Comparison of ENCODE assay signal across 19 cellular contexts in the genomic region with DNA sequence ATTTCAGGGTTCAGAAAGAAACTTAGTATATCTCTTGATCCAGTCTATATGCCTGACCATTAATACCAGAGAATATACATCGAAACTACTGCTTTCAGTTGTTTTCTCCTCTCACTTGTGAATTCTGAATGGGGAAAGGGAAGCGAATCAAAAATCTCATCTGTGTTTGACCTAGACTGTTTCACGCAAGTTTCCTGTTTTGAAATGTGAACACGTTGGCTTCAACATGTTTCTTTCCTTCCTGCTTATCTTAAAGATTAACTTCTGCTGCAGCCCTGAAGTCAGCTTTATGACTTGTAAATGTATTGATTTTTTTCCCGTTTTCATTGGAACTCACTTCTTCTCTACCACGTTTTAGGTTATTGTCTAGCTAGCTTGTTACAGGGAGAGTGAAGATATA. TPM values are rescaled to one million over a fixed set of nuclear protein-coding genes. Genes with fewer than 3 reads are reported as not detected.
DNase-seq lines count a peak whose midpoint lies in the region; TF ChIP-seq lines count a peak whose summit lies in the region.
"Had no signal": no experiment of that assay in that cellular context is flagged by ENCODE, and none has a peak within 500 bp of the region (broad histone marks: within the 10 kb centered on the region; RNA-seq: fewer than 3 reads in every experiment).

No MANE protein-coding gene starts in this region.

- intact Hi-C loops in spleen (cut with DNase I; ENCODE audit: low total_unique reads) = no loop called here

- peak overlapping the region; percentile 37 for H3K27ac Mint-ChIP-seq in activated CD4-positive, alpha-beta T cell treated with anti-CD3 and anti-CD28 coated beads, Interleukin-2, amount 10 ng/mL, durations not matched to agents 7 days and 5 days

- no peaks in the 10 kb centered on the region for H3K9me3 Mint-ChIP-seq in activated CD4-positive, alpha-beta T cell treated with anti-CD3 and anti-CD28 coated beads, Interleukin-2, amount 10 ng/mL, durations not matched to agents 7 days and 5 days
- H3K9me3 Mint-ChIP-seq: effector memory CD8-positive, alpha-beta T cell had no signal

- TF ChIP-seq CTCF in OCI-LY3 (IDR thresholded peaks at IDR 0.05; ENCODE audit: low read depth, low read length) = no peak
- no peak for TF ChIP-seq CTCF in spleen (IDR thresholded peaks at IDR 0.05 in 8 of 11, conservative IDR thresholded peaks at IDR 0.05 in 3 of 11)

- peaks cover 26% of the 10 kb centered on the region for H3K36me3 Mint-ChIP-seq in activated CD4-positive, alpha-beta T cell treated with anti-CD3 and anti-CD28 coated beads, Interleukin-2, amount 10 ng/mL, durations not matched to agents 7 days and 5 days (ENCODE audit: low read depth)

- H3K4me1 Mint-ChIP-seq in activated CD4-positive, alpha-beta T cell treated with anti-CD3 and anti-CD28 coated beads, Interleukin-2, amount 10 ng/mL, durations not matched to agents 7 days and 5 days = peaks cover 14% of the 10 kb centered on the region

- H3K4me1 ChIP-seq in OCI-LY3 (ENCODE audit: low read length) (peaks cover 11% of the 10 kb centered on the region), spleen (peaks cover 0 to 40% (median 10%) of the 10 kb centered on the region in 6 donors)
- H3K4me1 ChIP-seq: tibial artery had no signal

- no peak overlapping the region for H2AFZ ChIP-seq in OCI-LY3 (ENCODE audit: low read depth, low read length)

- H3K36me3 ChIP-seq in OCI-LY3 (replicated peaks; ENCODE audit: low read depth, low read length) (peaks cover 22% of the 10 kb centered on the region), spleen (peaks cover 0 to 80% (median 34%) of the 10 kb centered on the region in 6 donors)

- no peak for TF ChIP-seq POLR2A in spleen (IDR thresholded peaks at IDR 0.05)

- H3K79me2 ChIP-seq in OCI-LY3 (ENCODE audit: low read length) = no peaks in the 10 kb centered on the region

- POLR2A ChIA-PET in activated CD4-positive, alpha-beta T cell treated with anti-CD3 and anti-CD28 coated beads, Interleukin-2, amount 10 ng/mL, durations not matched to agents 7 days and 5 days (lab: Charles Lee) = no interaction called here

- no peak overlapping the region for H3K9ac ChIP-seq in OCI-LY3 (ENCODE audit: low read length)

- WGBS in spleen, 5 donors = 19 to 36% (median 27%) methylated on average over 6 of the region's 6 CpGs

- no peaks in the 10 kb centered on the region for H4K20me1 ChIP-seq in OCI-LY3 (ENCODE audit: insufficient read depth, low read length)

- no peaks in the 10 kb centered on the region for H3K27me3 Mint-ChIP-seq in activated CD4-positive, alpha-beta T cell treated with anti-CD3 and anti-CD28 coated beads, Interleukin-2, amount 10 ng/mL, durations not matched to agents 7 days and 5 days
- H3K27me3 Mint-ChIP-seq: effector memory CD8-positive, alpha-beta T cell had no signal

- DNase-seq in activated CD4-positive, alpha-beta T cell treated with anti-CD3 and anti-CD28 coated beads, Interleukin-2, amount 10 ng/mL, durations not matched to agents 7 days and 5 days = no peak
- DNase-seq in activated CD4-positive, alpha-beta T cell treated with anti-CD3 and anti-CD28 coated beads, Interleukin-2, amount 50 U/mL, for 1 hour = no peak
- DNase-seq in dermis blood vessel endothelial cell (peak; percentile 38), spleen (no peak), GM19238 (ENCODE audit: insufficient read length, low spot score) (no peak), NCI-H146 (lab: John Stamatoyannopoulos, UW) (no peak), NCI-H1105 (lab: John Stamatoyannopoulos, UW) (no peak)
- DNase-seq: activated CD8-positive, alpha-beta memory T cell treated with anti-CD3 and anti-CD28 coated beads, Interleukin-2, amount 50 U/mL, for 4 hours; effector memory CD8-positive, alpha-beta T cell; NCI-H2171 treated with DMSO at 0.1 percent for 48 hours; PC-3; stimulated activated CD4-positive, alpha-beta T cell treated with anti-CD3 and anti-CD28 coated beads, Interleukin-12 subunit alpha, Interleukin-12 subunit beta, amount 100 ng/mL, for 4 hours; tibial artery had no signal

- H3K27me3 ChIP-seq in OCI-LY3 (ENCODE audit: low read depth, low read length) (no peaks in the 10 kb centered on the region), spleen (replicated peaks in 1 of 7) (no peaks in the 10 kb centered on the region)
- H3K27me3 ChIP-seq: tibial artery had no signal

- H3K27ac ChIP-seq in OCI-LY3 (ENCODE audit: low read length) (peak overlapping the region; percentile 22), spleen (peak overlapping the region in 7 of 8 donors; percentile 58 to 85 (median 73))
- H3K27ac ChIP-seq: tibial artery had no signal

- peak overlapping the region; percentile 29 for H3K4me2 ChIP-seq in OCI-LY3 (ENCODE audit: low read length)

- H3K9me3 ChIP-seq in OCI-LY3 (ENCODE audit: insufficient read depth, low read length) (no peaks in the 10 kb centered on the region), spleen (no peaks in the 10 kb centered on the region)
- H3K9me3 ChIP-seq: tibial artery had no signal

- CTCF ChIA-PET in activated CD4-positive, alpha-beta T cell treated with anti-CD3 and anti-CD28 coated beads, Interleukin-2, amount 10 ng/mL, durations not matched to agents 7 days and 5 days (lab: Charles Lee) = interaction anchor here (1.1 kb wide), 1 partner anchor 59 kb away, joined by 4 read pairs; the partner anchor contains the start of gene RIIAD1

- no peak overlapping the region for H3K4me3 ChIP-seq in OCI-LY3 (ENCODE audit: low read length)
- H3K4me3 ChIP-seq in spleen = peak overlapping the region in 1 of 8 donors; percentile 30
- H3K4me3 ChIP-seq: GM12878, tibial artery had no signal

- H3K4me3 Mint-ChIP-seq in activated CD4-positive, alpha-beta T cell treated with anti-CD3 and anti-CD28 coated beads, Interleukin-2, amount 10 ng/mL, durations not matched to agents 7 days and 5 days = no peak overlapping the region
- H3K4me3 Mint-ChIP-seq: effector memory CD8-positive, alpha-beta T cell had no signal

RNA-seq across cellular contexts. Expression of gene SNX27, which starts 49.9 kb away (rescaled TPM):
- total RNA-seq in activated CD4-positive, alpha-beta T cell treated with anti-CD3 and anti-CD28 coated beads, Interleukin-2, amount 10 ng/mL, durations not matched to agents 7 days and 5 days = 10 to 100 TPM; 24.5 to 25.1 TPM
- total RNA-seq in dermis blood vessel endothelial cell = 15.8 and 24.3 TPM in 2 replicates
- total RNA-seq in spleen = 10 to 100 TPM; 40.4 to 69.6 (median 53.5) TPM
- polyA plus RNA-seq in spleen = 1 to 10 TPM; 3.1 to 9.0 (median 3.6) TPM

RNA-seq across cellular contexts. Expression of gene CELF3, which starts 54.9 kb away (rescaled TPM):
- total RNA-seq in activated CD4-positive, alpha-beta T cell treated with anti-CD3 and anti-CD28 coated beads, Interleukin-2, amount 10 ng/mL, durations not matched to agents 7 days and 5 days = not detected
- total RNA-seq in dermis blood vessel endothelial cell (not detected in 2 replicates), spleen (under 1 TPM in 1 of 7 donors, not detected in 6; 0.40 TPM)
- polyA plus RNA-seq in spleen = under 1 TPM in 1 of 3 donors, not detected in 2; 0.02 TPM
- total RNA-seq: astrocyte; glomerular endothelial cell; GM12878; MCF 10A; T-helper 1 cell treated with Interleukin-12 subunit alpha and Interleukin-12 subunit beta and Interleukin-4 antibody, amounts not matched to agents 30 ng/mL and 1 ng/mL, for 36 hours had no signal

RNA-seq across cellular contexts. Expression of gene RIIAD1, which starts 59.6 kb away (rescaled TPM):
- not detected for total RNA-seq in activated CD4-positive, alpha-beta T cell treated with anti-CD3 and anti-CD28 coated beads, Interleukin-2, amount 10 ng/mL, durations not matched to agents 7 days and 5 days
- not detected in 2 replicates for total RNA-seq in dermis blood vessel endothelial cell
- under 1 TPM in 1 of 7 donors, not detected in 6; 0.34 TPM for total RNA-seq in spleen
- polyA plus RNA-seq in spleen = not detected
- total RNA-seq: astrocyte; glomerular endothelial cell; GM12878; MCF 10A; PC-3; T-helper 1 cell treated with Interleukin-12 subunit alpha and Interleukin-12 subunit beta and Interleukin-4 antibody, amounts not matched to agents 30 ng/mL and 1 ng/mL, for 36 hours had no signal
- polyA plus RNA-seq: GM12878 had no signal
